In the genomic region with DNA sequence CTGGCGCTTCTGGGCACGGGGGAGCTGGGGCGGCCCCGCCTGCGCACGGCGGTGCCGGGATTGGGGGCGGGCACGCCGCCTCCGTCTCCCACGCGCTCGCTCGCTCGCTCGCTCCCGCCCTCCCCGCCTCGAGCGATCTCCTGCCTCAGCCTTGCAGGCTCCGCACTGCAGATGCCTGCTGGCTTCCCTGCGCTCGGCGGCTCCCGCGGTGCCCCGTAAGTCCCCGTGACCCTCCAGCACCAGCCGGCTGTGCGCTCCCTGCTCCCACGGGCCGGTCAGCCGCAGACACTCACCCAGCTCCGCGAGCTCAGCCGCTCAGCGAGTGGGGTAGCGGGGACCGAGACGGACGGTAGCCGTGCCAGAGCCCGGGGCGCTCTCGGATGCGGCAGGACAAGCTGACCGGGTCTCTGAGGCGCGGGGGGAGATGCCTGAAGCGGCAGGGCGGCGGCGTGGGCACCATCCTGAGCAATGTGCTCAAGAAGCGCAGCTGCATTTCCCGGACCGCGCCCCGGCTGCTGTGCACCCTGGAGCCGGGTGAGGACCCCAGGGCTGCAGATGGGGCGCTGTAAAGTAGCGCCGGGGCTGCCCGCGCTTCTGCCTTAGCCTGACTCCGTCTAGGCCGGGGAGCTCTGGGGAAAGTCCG, we compare ENCODE assay signal across 1 cellular context.
TF ChIP-seq lines count a peak whose summit lies in the region.

TSS of gene TBC1D30 (plus strand) at position 148 of the 643 bp plus-strand sequence. CDS start at position 381, 233 bp downstream.

TF ChIP-seq in GM12878, 131 proteins besides CTCF, POLR2A, EP300 and RAD21 (continued from another document):
- TF ChIP-seq BHLHE40 (IDR thresholded peaks at IDR 0.05; ENCODE audit: borderline replicate concordance in 1 of 2, low read depth in 2 of 2, low read length in 1 of 2) (peak in 1 of 2 experiments; percentile 74; a peak in 2 of 4 replicates), ASH2L (IDR thresholded peaks at IDR 0.05; ENCODE audit: borderline replicate concordance, low read depth) (no peak), NR2C1 (IDR thresholded peaks at IDR 0.05) (no peak), STAT1 (conservative IDR thresholded peaks at IDR 0.05) (no peak), HSF1 (IDR thresholded peaks at IDR 0.05; ENCODE audit: low read depth, low read length) (no peak), EGR1 (IDR thresholded peaks at IDR 0.05; ENCODE audit: borderline replicate concordance in 1 of 2, low read depth in 2 of 2, low read length in 2 of 2) (peak in 1 of 2 experiments; percentile 92; a peak in 2 of 3 replicates), SMARCA5 (IDR thresholded peaks at IDR 0.05) (no peak), CREM (IDR thresholded peaks at IDR 0.05; ENCODE audit: low read depth) (no peak), SIN3A (IDR thresholded peaks at IDR 0.05; ENCODE audit: low read depth, low read length) (no peak), PKNOX1 (IDR thresholded peaks at IDR 0.05) (no peak), ZNF622 (IDR thresholded peaks at IDR 0.05) (no peak), MYB (IDR thresholded peaks at IDR 0.05; ENCODE audit: borderline replicate concordance, low read depth, low read length) (no peak), TCF12 (IDR thresholded peaks at IDR 0.05; ENCODE audit: low read depth, low read length) (no peak), RCOR1 (conservative IDR thresholded peaks at IDR 0.05; ENCODE audit: low read depth, low read length) (no peak), GATAD2B (conservative IDR thresholded peaks at IDR 0.05; ENCODE audit: low read depth) (no peak), USF1 (IDR thresholded peaks at IDR 0.05; ENCODE audit: borderline replicate concordance, extremely low read length, insufficient read depth, low read depth, low read length) (no peak), NFYA (IDR thresholded peaks at IDR 0.05; ENCODE audit: borderline replicate concordance, low read depth, low read length) (no peak), YBX1 (IDR thresholded peaks at IDR 0.05) (no peak), SMC3 (IDR thresholded peaks at IDR 0.05; ENCODE audit: borderline replicate concordance, low read length) (no peak), RBBP5 (conservative IDR thresholded peaks at IDR 0.05) (no peak), YY1 (IDR thresholded peaks at IDR 0.05; ENCODE audit: low read depth, low read length) (no peak), POLR2AphosphoS5 (IDR thresholded peaks at IDR 0.05; ENCODE audit: low read length) (peak; percentile 61; the same call in 1 of the 2 replicates), ZNF24 (IDR thresholded peaks at IDR 0.05) (no peak), FOS (IDR thresholded peaks at IDR 0.05; ENCODE audit: borderline replicate concordance, extremely low read depth, insufficient read length) (no peak), RUNX3 (IDR thresholded peaks at IDR 0.05; ENCODE audit: low read length) (0 out of 2 replicates have a peak, but pooled peaks have one; percentile 45), ATF7 (IDR thresholded peaks at IDR 0.05; ENCODE audit: low read depth) (no peak), SUZ12 (IDR thresholded peaks at IDR 0.05; ENCODE audit: unreplicated experiment) (no peak), MTA2 (IDR thresholded peaks at IDR 0.05; ENCODE audit: low read depth) (no peak), GABPA (IDR thresholded peaks at IDR 0.05; ENCODE audit: low read depth) (no peak), FOXK2 (IDR thresholded peaks at IDR 0.05) (no peak), MAX (IDR thresholded peaks at IDR 0.05; ENCODE audit: low read depth, low read length) (no peak; the same call in 1 of the 2 replicates), EED (IDR thresholded peaks at IDR 0.05; ENCODE audit: low read depth) (no peak; the same call in 1 of the 2 replicates), NBN (IDR thresholded peaks at IDR 0.05) (0 out of 2 replicates have a peak, but pooled peaks have one; percentile 4), RELA (IDR thresholded peaks at IDR 0.05; ENCODE audit: borderline replicate concordance, partially characterized antibody) (no peak)
- TF ChIP-seq, protein P1, sequence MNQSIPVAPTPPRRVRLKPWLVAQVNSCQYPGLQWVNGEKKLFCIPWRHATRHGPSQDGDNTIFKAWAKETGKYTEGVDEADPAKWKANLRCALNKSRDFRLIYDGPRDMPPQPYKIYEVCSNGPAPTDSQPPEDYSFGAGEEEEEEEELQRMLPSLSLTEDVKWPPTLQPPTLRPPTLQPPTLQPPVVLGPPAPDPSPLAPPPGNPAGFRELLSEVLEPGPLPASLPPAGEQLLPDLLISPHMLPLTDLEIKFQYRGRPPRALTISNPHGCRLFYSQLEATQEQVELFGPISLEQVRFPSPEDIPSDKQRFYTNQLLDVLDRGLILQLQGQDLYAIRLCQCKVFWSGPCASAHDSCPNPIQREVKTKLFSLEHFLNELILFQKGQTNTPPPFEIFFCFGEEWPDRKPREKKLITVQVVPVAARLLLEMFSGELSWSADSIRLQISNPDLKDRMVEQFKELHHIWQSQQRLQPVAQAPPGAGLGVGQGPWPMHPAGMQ (IDR thresholded peaks at IDR 0.05; ENCODE audit: borderline replicate concordance), result no peak
- TF ChIP-seq, protein P2, sequence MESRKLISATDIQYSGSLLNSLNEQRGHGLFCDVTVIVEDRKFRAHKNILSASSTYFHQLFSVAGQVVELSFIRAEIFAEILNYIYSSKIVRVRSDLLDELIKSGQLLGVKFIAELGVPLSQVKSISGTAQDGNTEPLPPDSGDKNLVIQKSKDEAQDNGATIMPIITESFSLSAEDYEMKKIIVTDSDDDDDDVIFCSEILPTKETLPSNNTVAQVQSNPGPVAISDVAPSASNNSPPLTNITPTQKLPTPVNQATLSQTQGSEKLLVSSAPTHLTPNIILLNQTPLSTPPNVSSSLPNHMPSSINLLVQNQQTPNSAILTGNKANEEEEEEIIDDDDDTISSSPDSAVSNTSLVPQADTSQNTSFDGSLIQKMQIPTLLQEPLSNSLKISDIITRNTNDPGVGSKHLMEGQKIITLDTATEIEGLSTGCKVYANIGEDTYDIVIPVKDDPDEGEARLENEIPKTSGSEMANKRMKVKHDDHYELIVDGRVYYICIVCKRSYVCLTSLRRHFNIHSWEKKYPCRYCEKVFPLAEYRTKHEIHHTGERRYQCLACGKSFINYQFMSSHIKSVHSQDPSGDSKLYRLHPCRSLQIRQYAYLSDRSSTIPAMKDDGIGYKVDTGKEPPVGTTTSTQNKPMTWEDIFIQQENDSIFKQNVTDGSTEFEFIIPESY (IDR thresholded peaks at IDR 0.05), result no peak
- TF ChIP-seq, protein P3, sequence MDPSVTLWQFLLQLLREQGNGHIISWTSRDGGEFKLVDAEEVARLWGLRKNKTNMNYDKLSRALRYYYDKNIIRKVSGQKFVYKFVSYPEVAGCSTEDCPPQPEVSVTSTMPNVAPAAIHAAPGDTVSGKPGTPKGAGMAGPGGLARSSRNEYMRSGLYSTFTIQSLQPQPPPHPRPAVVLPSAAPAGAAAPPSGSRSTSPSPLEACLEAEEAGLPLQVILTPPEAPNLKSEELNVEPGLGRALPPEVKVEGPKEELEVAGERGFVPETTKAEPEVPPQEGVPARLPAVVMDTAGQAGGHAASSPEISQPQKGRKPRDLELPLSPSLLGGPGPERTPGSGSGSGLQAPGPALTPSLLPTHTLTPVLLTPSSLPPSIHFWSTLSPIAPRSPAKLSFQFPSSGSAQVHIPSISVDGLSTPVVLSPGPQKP (IDR thresholded peaks at IDR 0.05; ENCODE audit: low read depth, low read length), result no peak
- TF ChIP-seq, protein P4, sequence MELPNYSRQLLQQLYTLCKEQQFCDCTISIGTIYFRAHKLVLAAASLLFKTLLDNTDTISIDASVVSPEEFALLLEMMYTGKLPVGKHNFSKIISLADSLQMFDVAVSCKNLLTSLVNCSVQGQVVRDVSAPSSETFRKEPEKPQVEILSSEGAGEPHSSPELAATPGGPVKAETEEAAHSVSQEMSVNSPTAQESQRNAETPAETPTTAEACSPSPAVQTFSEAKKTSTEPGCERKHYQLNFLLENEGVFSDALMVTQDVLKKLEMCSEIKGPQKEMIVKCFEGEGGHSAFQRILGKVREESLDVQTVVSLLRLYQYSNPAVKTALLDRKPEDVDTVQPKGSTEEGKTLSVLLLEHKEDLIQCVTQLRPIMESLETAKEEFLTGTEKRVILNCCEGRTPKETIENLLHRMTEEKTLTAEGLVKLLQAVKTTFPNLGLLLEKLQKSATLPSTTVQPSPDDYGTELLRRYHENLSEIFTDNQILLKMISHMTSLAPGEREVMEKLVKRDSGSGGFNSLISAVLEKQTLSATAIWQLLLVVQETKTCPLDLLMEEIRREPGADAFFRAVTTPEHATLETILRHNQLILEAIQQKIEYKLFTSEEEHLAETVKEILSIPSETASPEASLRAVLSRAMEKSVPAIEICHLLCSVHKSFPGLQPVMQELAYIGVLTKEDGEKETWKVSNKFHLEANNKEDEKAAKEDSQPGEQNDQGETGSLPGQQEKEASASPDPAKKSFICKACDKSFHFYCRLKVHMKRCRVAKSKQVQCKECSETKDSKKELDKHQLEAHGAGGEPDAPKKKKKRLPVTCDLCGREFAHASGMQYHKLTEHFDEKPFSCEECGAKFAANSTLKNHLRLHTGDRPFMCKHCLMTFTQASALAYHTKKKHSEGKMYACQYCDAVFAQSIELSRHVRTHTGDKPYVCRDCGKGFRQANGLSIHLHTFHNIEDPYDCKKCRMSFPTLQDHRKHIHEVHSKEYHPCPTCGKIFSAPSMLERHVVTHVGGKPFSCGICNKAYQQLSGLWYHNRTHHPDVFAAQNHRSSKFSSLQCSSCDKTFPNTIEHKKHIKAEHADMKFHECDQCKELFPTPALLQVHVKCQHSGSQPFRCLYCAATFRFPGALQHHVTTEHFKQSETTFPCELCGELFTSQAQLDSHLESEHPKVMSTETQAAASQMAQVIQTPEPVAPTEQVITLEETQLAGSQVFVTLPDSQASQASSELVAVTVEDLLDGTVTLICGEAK (IDR thresholded peaks at IDR 0.05; ENCODE audit: borderline replicate concordance), result no peak
- TF ChIP-seq, protein P5, sequence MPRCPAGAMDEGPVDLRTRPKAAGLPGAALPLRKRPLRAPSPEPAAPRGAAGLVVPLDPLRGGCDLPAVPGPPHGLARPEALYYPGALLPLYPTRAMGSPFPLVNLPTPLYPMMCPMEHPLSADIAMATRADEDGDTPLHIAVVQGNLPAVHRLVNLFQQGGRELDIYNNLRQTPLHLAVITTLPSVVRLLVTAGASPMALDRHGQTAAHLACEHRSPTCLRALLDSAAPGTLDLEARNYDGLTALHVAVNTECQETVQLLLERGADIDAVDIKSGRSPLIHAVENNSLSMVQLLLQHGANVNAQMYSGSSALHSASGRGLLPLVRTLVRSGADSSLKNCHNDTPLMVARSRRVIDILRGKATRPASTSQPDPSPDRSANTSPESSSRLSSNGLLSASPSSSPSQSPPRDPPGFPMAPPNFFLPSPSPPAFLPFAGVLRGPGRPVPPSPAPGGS (IDR thresholded peaks at IDR 0.05; ENCODE audit: borderline replicate concordance, insufficient read depth, low read depth, low read length, poor library complexity, severe bottlenecking), result peak; percentile 14
- TF ChIP-seq, protein P6, sequence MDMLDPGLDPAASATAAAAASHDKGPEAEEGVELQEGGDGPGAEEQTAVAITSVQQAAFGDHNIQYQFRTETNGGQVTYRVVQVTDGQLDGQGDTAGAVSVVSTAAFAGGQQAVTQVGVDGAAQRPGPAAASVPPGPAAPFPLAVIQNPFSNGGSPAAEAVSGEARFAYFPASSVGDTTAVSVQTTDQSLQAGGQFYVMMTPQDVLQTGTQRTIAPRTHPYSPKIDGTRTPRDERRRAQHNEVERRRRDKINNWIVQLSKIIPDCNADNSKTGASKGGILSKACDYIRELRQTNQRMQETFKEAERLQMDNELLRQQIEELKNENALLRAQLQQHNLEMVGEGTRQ (IDR thresholded peaks at IDR 0.05; ENCODE audit: borderline replicate concordance, low read depth, low read length), result no peak
